In the genomic region with DNA sequence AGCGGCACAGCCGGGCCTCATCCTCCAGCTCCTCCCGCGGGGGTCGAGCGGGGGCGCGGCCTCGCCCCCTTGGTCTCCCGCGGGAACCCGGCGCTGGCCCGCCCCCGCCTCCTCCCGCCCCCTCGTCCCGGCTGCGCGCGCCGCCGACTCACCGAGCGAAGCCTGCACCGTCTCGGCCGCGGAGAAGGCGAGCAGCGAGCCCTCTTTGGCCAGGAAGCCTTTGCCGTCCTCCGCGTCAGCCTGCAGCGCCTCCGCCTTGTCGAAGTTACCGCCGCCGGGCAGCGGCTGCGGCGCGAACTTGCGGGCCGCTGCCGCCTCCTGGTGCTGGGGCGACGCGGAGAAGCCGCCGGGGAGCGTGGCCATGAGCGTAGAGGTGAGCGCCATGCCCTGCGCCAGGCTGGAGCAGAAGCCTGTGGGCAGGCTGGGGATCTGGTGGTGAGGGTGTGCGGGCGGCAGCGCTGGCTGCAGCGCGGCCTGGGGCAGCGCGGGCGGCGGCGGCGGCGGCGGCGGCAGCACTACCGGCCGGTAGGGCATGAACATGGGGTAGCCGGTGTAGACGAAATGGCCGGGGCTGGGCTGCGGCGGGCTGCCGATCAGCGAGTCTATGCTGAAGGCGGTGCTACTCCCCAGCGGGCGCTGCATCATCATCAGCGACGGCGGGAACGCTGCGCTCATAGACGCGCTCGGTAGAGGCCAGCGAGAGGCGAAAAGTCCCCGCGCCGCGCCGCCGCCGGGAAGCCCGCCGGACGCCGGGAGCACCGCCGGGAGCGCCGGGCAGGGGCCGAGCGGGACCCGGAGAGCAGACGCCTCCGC, we compare ENCODE assay signal across 1 cellular context.
TF ChIP-seq lines count a peak whose summit lies in the region.

No MANE protein-coding gene starts in this region.

TF ChIP-seq in neural cell, 6 proteins besides CTCF, POLR2A, EP300 and RAD21 (continued from another document):
- TF ChIP-seq, protein P1, sequence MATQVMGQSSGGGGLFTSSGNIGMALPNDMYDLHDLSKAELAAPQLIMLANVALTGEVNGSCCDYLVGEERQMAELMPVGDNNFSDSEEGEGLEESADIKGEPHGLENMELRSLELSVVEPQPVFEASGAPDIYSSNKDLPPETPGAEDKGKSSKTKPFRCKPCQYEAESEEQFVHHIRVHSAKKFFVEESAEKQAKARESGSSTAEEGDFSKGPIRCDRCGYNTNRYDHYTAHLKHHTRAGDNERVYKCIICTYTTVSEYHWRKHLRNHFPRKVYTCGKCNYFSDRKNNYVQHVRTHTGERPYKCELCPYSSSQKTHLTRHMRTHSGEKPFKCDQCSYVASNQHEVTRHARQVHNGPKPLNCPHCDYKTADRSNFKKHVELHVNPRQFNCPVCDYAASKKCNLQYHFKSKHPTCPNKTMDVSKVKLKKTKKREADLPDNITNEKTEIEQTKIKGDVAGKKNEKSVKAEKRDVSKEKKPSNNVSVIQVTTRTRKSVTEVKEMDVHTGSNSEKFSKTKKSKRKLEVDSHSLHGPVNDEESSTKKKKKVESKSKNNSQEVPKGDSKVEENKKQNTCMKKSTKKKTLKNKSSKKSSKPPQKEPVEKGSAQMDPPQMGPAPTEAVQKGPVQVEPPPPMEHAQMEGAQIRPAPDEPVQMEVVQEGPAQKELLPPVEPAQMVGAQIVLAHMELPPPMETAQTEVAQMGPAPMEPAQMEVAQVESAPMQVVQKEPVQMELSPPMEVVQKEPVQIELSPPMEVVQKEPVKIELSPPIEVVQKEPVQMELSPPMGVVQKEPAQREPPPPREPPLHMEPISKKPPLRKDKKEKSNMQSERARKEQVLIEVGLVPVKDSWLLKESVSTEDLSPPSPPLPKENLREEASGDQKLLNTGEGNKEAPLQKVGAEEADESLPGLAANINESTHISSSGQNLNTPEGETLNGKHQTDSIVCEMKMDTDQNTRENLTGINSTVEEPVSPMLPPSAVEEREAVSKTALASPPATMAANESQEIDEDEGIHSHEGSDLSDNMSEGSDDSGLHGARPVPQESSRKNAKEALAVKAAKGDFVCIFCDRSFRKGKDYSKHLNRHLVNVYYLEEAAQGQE (IDR thresholded peaks at IDR 0.05; ENCODE audit: borderline replicate concordance): no peak
- TF ChIP-seq MXI1 (conservative IDR thresholded peaks at IDR 0.05; ENCODE audit: poor library complexity, severe bottlenecking): no peak
